Comparison of ENCODE assay signal across 8 cellular contexts in genomic region chr11:112588252-112588668, GRCh38.
DNase-seq lines count a peak whose midpoint lies in the region; ATAC-seq and TF ChIP-seq lines count a peak whose summit lies in the region.

No MANE protein-coding gene starts in this region.

- peak; percentile 85 for TF ChIP-seq CTCF in VCaP (conservative IDR thresholded peaks at IDR 0.05)

- ATAC-seq in HG02973 (IDR thresholded peaks at IDR 0.05; ENCODE audit: unreplicated experiment) (peak; percentile 43), GM19324 (IDR thresholded peaks at IDR 0.05; ENCODE audit: low FRiP score, unreplicated experiment) (no peak)

- DNase-seq in GDM1 (lab: John Stamatoyannopoulos, UW) (peak; percentile 15), NCI-H2171 (lab: John Stamatoyannopoulos, UW) (peak; percentile 84), cerebellum (ENCODE audit: low spot score) (peak; percentile 71), left kidney (ENCODE audit: low read depth, low spot score) (peak; percentile 96)
- peak; percentile 29 for DNase-seq in stimulated activated CD4-positive, alpha-beta T cell treated with anti-CD3 and anti-CD28 coated beads, Interleukin-4, amount 100 ng/mL, for 1 hour

- H3K27ac ChIP-seq in VCaP, result no peak overlapping the region

Comparison
In these comparisons a context has a peak if more than half of its experiments do, and no peak if none do; other contexts are left out.
1. DNase-seq: peak in every context shown above with its lines; median percentile 96 in left kidney; 84 in NCI-H2171; 71 in cerebellum; 29 in stimulated activated CD4-positive, alpha-beta T cell treated with anti-CD3 and anti-CD28 coated beads, Interleukin-4, amount 100 ng/mL, for 1 hour; 15 in GDM1.